Comparison of ENCODE assay signal across 11 cellular contexts in the genomic region with DNA sequence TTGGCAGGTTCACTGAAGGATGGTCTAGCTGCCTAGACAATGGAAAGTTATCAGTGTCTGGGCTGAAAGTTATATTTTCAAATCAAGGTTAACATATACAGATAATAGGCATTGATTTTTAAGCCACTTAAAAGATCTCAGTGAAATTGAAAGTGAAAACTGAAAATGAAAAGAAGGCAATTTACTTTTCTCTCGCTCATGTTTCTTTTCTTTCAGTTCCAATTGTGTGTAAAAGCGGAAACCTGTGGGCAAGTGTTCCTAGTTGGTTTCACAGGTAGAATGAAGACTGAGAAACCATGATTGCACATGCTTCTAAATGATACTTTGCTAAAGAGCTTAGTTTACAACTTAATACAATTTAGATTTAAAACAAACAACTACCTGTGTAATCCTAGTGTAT.
DNase-seq lines count a peak whose midpoint lies in the region; ATAC-seq and TF ChIP-seq lines count a peak whose summit lies in the region.
"Had no signal": no experiment of that assay in that cellular context is flagged by ENCODE, and none has a peak within 500 bp of the region (broad histone marks: within the 10 kb centered on the region; RNA-seq: fewer than 3 reads in every experiment).

No MANE protein-coding gene starts in this region.

- H3K4me3 ChIP-seq in GM12864 (ENCODE audit: low read depth, low read length) (no peak overlapping the region), transverse colon (no peak overlapping the region)

- TF ChIP-seq POLR2A in transverse colon (IDR thresholded peaks at IDR 0.05), result no peak

- intact Hi-C loops in transverse colon (cut with DNase I; ENCODE audit: low total_unique reads), result no loop called here

- H3K9me3 ChIP-seq in transverse colon, result no peaks in the 10 kb centered on the region

- H3K27me3 ChIP-seq in transverse colon, result no peaks in the 10 kb centered on the region

- no peaks in the 10 kb centered on the region for H3K36me3 ChIP-seq in transverse colon

- in situ Hi-C loops in transverse colon (cut with MboI; ENCODE audit: low pct_ligation_motif_present in 1 of 4, low pct_unique_long_range_greater_than_20kb in 1 of 4, low sequenced_read_pairs in 3 of 4), result no loop called here

- no peaks in the 10 kb centered on the region for H3K4me1 ChIP-seq in transverse colon

- no peak for TF ChIP-seq CTCF in GM12864 (IDR thresholded peaks at IDR 0.05; ENCODE audit: low read depth, low read length, missing control alignments)
- no peak for TF ChIP-seq CTCF in transverse colon (IDR thresholded peaks at IDR 0.05)

- TF ChIP-seq EP300 in transverse colon (IDR thresholded peaks at IDR 0.05; ENCODE audit: low read depth), result no peak

- 38 to 70% methylated on average over 2 of the region's 2 CpGs for WGBS in transverse colon (ENCODE audit: low coverage in 1 of 2), 2 donors

- no peak overlapping the region for H3K27ac ChIP-seq in transverse colon

- peak; percentile 5 for DNase-seq in GM12864 (ENCODE audit: low read depth)
- no peak for DNase-seq in transverse colon
- DNase-seq in AG20443 (ENCODE audit: low spot score), result no peak
- no peak for DNase-seq in NCI-H526 treated with DMSO at 0.1 percent for 48 hours (lab: John Stamatoyannopoulos, UW)
- DNase-seq in cortex of kidney (lab: John Stamatoyannopoulos, UW), result no peak
- DNase-seq: activated CD8-positive, alpha-beta memory T cell treated with anti-CD3 and anti-CD28 coated beads for 24 hours; KG1; NCI-H446 had no signal

- ATAC-seq in GM19025 (IDR thresholded peaks at IDR 0.05; ENCODE audit: low read depth, unreplicated experiment), result peak; percentile 80
- peak; percentile 54 for ATAC-seq in HG02571 (IDR thresholded peaks at IDR 0.05; ENCODE audit: unreplicated experiment)
- peak; percentile 94 for ATAC-seq in HG03432 (IDR thresholded peaks at IDR 0.05; ENCODE audit: unreplicated experiment)
